10 cellular contexts compared by ENCODE assay signal in the genomic region with DNA sequence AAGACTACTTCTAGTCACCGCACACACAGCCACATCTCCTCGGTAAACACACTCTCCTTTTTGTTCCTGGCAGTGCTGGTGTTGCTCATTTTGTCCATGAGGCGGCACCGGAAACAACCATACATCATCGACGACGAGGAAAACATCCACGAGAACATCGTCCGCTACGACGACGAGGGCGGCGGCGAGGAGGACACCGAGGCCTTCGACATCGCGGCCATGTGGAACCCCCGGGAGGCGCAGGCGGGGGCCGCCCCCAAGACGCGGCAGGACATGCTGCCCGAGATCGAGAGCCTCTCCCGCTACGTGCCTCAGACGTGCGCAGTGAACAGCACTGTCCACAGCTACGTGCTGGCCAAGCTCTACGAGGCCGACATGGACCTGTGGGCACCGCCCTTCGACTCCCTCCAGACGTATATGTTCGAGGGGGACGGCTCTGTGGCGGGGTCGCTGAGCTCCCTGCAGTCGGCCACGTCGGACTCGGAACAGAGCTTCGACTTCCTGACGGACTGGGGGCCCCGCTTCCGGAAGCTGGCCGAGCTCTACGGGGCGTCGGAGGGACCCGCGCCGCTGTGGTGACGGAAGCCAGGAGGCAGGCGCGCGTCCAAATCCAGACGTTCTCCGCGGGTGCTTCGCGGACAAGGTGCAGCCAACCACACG.
DNase-seq lines count a peak whose midpoint lies in the region; ATAC-seq and TF ChIP-seq lines count a peak whose summit lies in the region.
"Had no signal": no experiment of that assay in that cellular context is flagged by ENCODE, and none has a peak within 500 bp of the region (broad histone marks: within the 10 kb centered on the region; RNA-seq: fewer than 3 reads in every experiment).

No MANE protein-coding gene starts in this region.

- intact Hi-C loops in activated B cell treated with CpG ODN at 0.5 μM for 24 hours (cut with micrococcal nuclease): no loop called here
- intact Hi-C loops in body of pancreas (cut with DNase I): no loop called here
- intact Hi-C loops in naive thymus-derived CD4-positive, alpha-beta T cell (cut with micrococcal nuclease): no loop called here

- H3K4me3 Mint-ChIP-seq in CD4-positive, CD25-positive, alpha-beta regulatory T cell: peak overlapping the region; percentile 14 to 88 (median 82)
- peak overlapping the region; percentile 77 for H3K4me3 Mint-ChIP-seq in activated B cell treated with CpG ODN at 0.5 μM for 24 hours
- H3K4me3 Mint-ChIP-seq in naive thymus-derived CD4-positive, alpha-beta T cell: peak overlapping the region; percentile 64 to 89 (median 78)

- H3K9me3 Mint-ChIP-seq in CD4-positive, CD25-positive, alpha-beta regulatory T cell: peaks cover 0 to 3% (median 2%) of the 10 kb centered on the region in 7 donors
- no peaks in the 10 kb centered on the region for H3K9me3 Mint-ChIP-seq in activated B cell treated with CpG ODN at 0.5 μM for 24 hours
- peaks cover 0 to 4% (median 0%) of the 10 kb centered on the region in 11 donors for H3K9me3 Mint-ChIP-seq in naive thymus-derived CD4-positive, alpha-beta T cell

- peaks cover 8% of the 10 kb centered on the region for H3K27me3 Mint-ChIP-seq in CD4-positive, CD25-positive, alpha-beta regulatory T cell
- H3K27me3 Mint-ChIP-seq in activated B cell treated with CpG ODN at 0.5 μM for 24 hours: peaks cover 5% of the 10 kb centered on the region
- H3K27me3 Mint-ChIP-seq in naive thymus-derived CD4-positive, alpha-beta T cell: peaks cover 0 to 13% (median 5%) of the 10 kb centered on the region in 5 donors

- POLR2A ChIA-PET in activated B cell treated with CpG ODN at 0.5 μM for 24 hours (lab: Charles Lee): no interaction called here
- POLR2A ChIA-PET in naive thymus-derived CD4-positive, alpha-beta T cell (lab: Charles Lee): no interaction called here

- ATAC-seq in CD4-positive, CD25-positive, alpha-beta regulatory T cell (ENCODE audit: low read depth in 2 of 2): peak; percentile 43 to 52
- ATAC-seq in activated B cell treated with CpG ODN at 0.5 μM for 24 hours (ENCODE audit: low read depth) (peak; percentile 56), body of pancreas (no peak), HG03571 (IDR thresholded peaks at IDR 0.05; ENCODE audit: unreplicated experiment) (no peak), HG03095 (IDR thresholded peaks at IDR 0.05; ENCODE audit: unreplicated experiment) (no peak)
- peak; percentile 78 for ATAC-seq in naive thymus-derived CD4-positive, alpha-beta T cell

- CTCF ChIA-PET in activated B cell treated with CpG ODN at 0.5 μM for 24 hours (lab: Charles Lee): no interaction called here
- CTCF ChIA-PET in naive thymus-derived CD4-positive, alpha-beta T cell (lab: Charles Lee): no interaction called here

- no peaks in the 10 kb centered on the region for H3K36me3 ChIP-seq in CD4-positive, CD25-positive, alpha-beta regulatory T cell (ENCODE audit: control insufficient read depth, insufficient read depth, low read length)
- no peaks in the 10 kb centered on the region for H3K36me3 ChIP-seq in body of pancreas (replicated peaks in 1 of 2; ENCODE audit: insufficient read depth in 1 of 2, low read depth in 2 of 2)
- H3K36me3 ChIP-seq in naive thymus-derived CD4-positive, alpha-beta T cell (ENCODE audit: control insufficient read depth in 2 of 3, insufficient read depth in 3 of 3, low read length in 3 of 3): no peaks in the 10 kb centered on the region

- DNase-seq in CD4-positive, CD25-positive, alpha-beta regulatory T cell: peak in 2 of 3 donors; percentile 35 to 49
- no peak for DNase-seq in activated B cell treated with CpG ODN at 0.5 μM for 24 hours
- DNase-seq in body of pancreas: peak; percentile 9 to 32 (median 18)
- peak in 8 of 9 donors; percentile 4 to 56 (median 16) for DNase-seq in naive thymus-derived CD4-positive, alpha-beta T cell
- DNase-seq in NCI-H69 (lab: John Stamatoyannopoulos, UW): no peak
- DNase-seq in globus pallidus (ENCODE audit: low spot score): no peak
- DNase-seq: dermis blood vessel endothelial cell, SHP77 had no signal

- 59 to 74% methylated on average over 28 to 57 of the region's 67 CpGs for WGBS in body of pancreas, 2 donors

- H3K27ac Mint-ChIP-seq in CD4-positive, CD25-positive, alpha-beta regulatory T cell: peak overlapping the region in 1 of 3 donors; percentile 81
- H3K27ac Mint-ChIP-seq in activated B cell treated with CpG ODN at 0.5 μM for 24 hours: no peak overlapping the region
- H3K27ac Mint-ChIP-seq in naive thymus-derived CD4-positive, alpha-beta T cell: peak overlapping the region in 8 of 9 donors; percentile 17 to 89 (median 50)

- H3K27ac ChIP-seq in CD4-positive, CD25-positive, alpha-beta regulatory T cell (ENCODE audit: insufficient read depth, low read length, poor library complexity, severe bottlenecking): peak overlapping the region; percentile 41
- no peak overlapping the region for H3K27ac ChIP-seq in body of pancreas
- peak overlapping the region; percentile 29 for H3K27ac ChIP-seq in naive thymus-derived CD4-positive, alpha-beta T cell (ENCODE audit: low read depth, low read length)

- no peaks in the 10 kb centered on the region for H3K27me3 ChIP-seq in CD4-positive, CD25-positive, alpha-beta regulatory T cell (ENCODE audit: control insufficient read depth, insufficient read depth, low read length)
- H3K27me3 ChIP-seq in body of pancreas: no peaks in the 10 kb centered on the region
- no peaks in the 10 kb centered on the region for H3K27me3 ChIP-seq in naive thymus-derived CD4-positive, alpha-beta T cell (ENCODE audit: control insufficient read depth in 2 of 2, insufficient read depth in 2 of 2, low read length in 2 of 2)

- TF ChIP-seq CTCF in activated B cell treated with CpG ODN at 0.5 μM for 24 hours (IDR thresholded peaks at IDR 0.05) (no peak), body of pancreas (IDR thresholded peaks at IDR 0.05) (no peak)

- no peak for TF ChIP-seq POLR2A in body of pancreas (IDR thresholded peaks at IDR 0.05)

- no peaks in the 10 kb centered on the region for H3K9me3 ChIP-seq in CD4-positive, CD25-positive, alpha-beta regulatory T cell (ENCODE audit: control insufficient read depth in 2 of 2, low read length in 2 of 2)
- no peaks in the 10 kb centered on the region for H3K9me3 ChIP-seq in body of pancreas
- H3K9me3 ChIP-seq in naive thymus-derived CD4-positive, alpha-beta T cell (ENCODE audit: control insufficient read depth in 2 of 3, low read length in 3 of 3): no peaks in the 10 kb centered on the region

- H3K4me1 ChIP-seq in CD4-positive, CD25-positive, alpha-beta regulatory T cell (ENCODE audit: control insufficient read depth, insufficient read depth, low read length, poor library complexity, severe bottlenecking): no peaks in the 10 kb centered on the region
- no peaks in the 10 kb centered on the region for H3K4me1 ChIP-seq in body of pancreas
- H3K4me1 ChIP-seq in naive thymus-derived CD4-positive, alpha-beta T cell (ENCODE audit: control insufficient read depth in 2 of 2, insufficient read depth in 2 of 2, low read length in 2 of 2): no peaks in the 10 kb centered on the region

- no peaks in the 10 kb centered on the region for H3K36me3 Mint-ChIP-seq in CD4-positive, CD25-positive, alpha-beta regulatory T cell
- H3K36me3 Mint-ChIP-seq in activated B cell treated with CpG ODN at 0.5 μM for 24 hours (ENCODE audit: low read depth): no peaks in the 10 kb centered on the region
- no peaks in the 10 kb centered on the region for H3K36me3 Mint-ChIP-seq in naive thymus-derived CD4-positive, alpha-beta T cell

- peaks cover 0 to 5% (median 3%) of the 10 kb centered on the region in 4 donors for H3K4me1 Mint-ChIP-seq in CD4-positive, CD25-positive, alpha-beta regulatory T cell
- peaks cover 1% of the 10 kb centered on the region for H3K4me1 Mint-ChIP-seq in activated B cell treated with CpG ODN at 0.5 μM for 24 hours
- peaks cover 0 to 31% (median 2%) of the 10 kb centered on the region in 7 donors for H3K4me1 Mint-ChIP-seq in naive thymus-derived CD4-positive, alpha-beta T cell

- peak overlapping the region; percentile 60 for H3K4me3 ChIP-seq in CD4-positive, CD25-positive, alpha-beta regulatory T cell (ENCODE audit: low read depth, low read length)
- no peak overlapping the region for H3K4me3 ChIP-seq in body of pancreas
- H3K4me3 ChIP-seq in naive thymus-derived CD4-positive, alpha-beta T cell (ENCODE audit: low read length): peak overlapping the region; percentile 45

Comparison
In these comparisons a context has a peak if more than half of its experiments do, and no peak if none do; other contexts are left out.
1. ATAC-seq: peak in CD4-positive, CD25-positive, alpha-beta regulatory T cell (2 of 2), activated B cell treated with CpG ODN at 0.5 μM for 24 hours (single experiment) and naive thymus-derived CD4-positive, alpha-beta T cell (single experiment); none in body of pancreas (single experiment), HG03571 (single experiment) and HG03095 (single experiment).
2. DNase-seq: peak in CD4-positive, CD25-positive, alpha-beta regulatory T cell (2 of 3), body of pancreas (4 of 4) and naive thymus-derived CD4-positive, alpha-beta T cell (8 of 9); none in activated B cell treated with CpG ODN at 0.5 μM for 24 hours (single experiment), NCI-H69 (single experiment) and globus pallidus (single experiment).
3. H3K27ac ChIP-seq: peak in CD4-positive, CD25-positive, alpha-beta regulatory T cell (single experiment) and naive thymus-derived CD4-positive, alpha-beta T cell (single experiment); none in body of pancreas (0 of 4).
4. H3K4me3 ChIP-seq: peak in CD4-positive, CD25-positive, alpha-beta regulatory T cell (single experiment) and naive thymus-derived CD4-positive, alpha-beta T cell (single experiment); none in body of pancreas (0 of 2).
5. Peak in every context shown above with its lines, with median percentiles within 50 percentile points of each other: H3K4me3 Mint-ChIP-seq.